ENCODE assay signal across 21 cellular contexts in genomic region chr7:95169678-95170077, GRCh38.
DNase-seq lines count a peak whose midpoint lies in the region; ATAC-seq and TF ChIP-seq lines count a peak whose summit lies in the region.
"Had no signal": no experiment of that assay in that cellular context is flagged by ENCODE, and none has a peak within 500 bp of the region (broad histone marks: within the 10 kb centered on the region; RNA-seq: fewer than 3 reads in every experiment).

No MANE protein-coding gene starts in this region.

- no peak overlapping the region for H3K27ac ChIP-seq in OCI-LY1 (ENCODE audit: low read depth, low read length, poor library complexity, severe bottlenecking)
- H3K27ac ChIP-seq: A549; BLaER1 treated with 17β-estradiol and CSF1 and Interleukin-3, amounts not matched to agents 10 nM and 100 nM; RWPE1 had no signal

- H3K9ac ChIP-seq in OCI-LY1 (ENCODE audit: low read length) = no peak overlapping the region
- H3K9ac ChIP-seq: BLaER1 treated with 17β-estradiol and CSF1 and Interleukin-3, amounts not matched to agents 10 nM and 100 nM had no signal

- DNase-seq in choroid plexus epithelial cell (ENCODE audit: low read depth) (peak; percentile 31), fibroblast of pulmonary artery (ENCODE audit: low read depth) (peak; percentile 15), retinal pigment epithelial cell (ENCODE audit: low read depth) (peak; percentile 31), T-cell (no peak), T-helper 1 cell (no peak), UCSD-AML1 (lab: John Stamatoyannopoulos, UW; ENCODE audit: unreplicated experiment) (no peak)
- no peak for DNase-seq in activated CD8-positive, alpha-beta memory T cell treated with anti-CD3 and anti-CD28 coated beads, Interleukin-2, amount 10 ng/mL, durations not matched to agents 7 days and 5 days
- DNase-seq: AML-193; CD4-positive, alpha-beta T cell; H9; KBM-7; MM.1S; NCI-H2029; NCI-H526 treated with DMSO at 0.1 percent for 48 hours; SHP77 had no signal

- TF ChIP-seq CTCF in OCI-LY1 (IDR thresholded peaks at IDR 0.05; ENCODE audit: low read length) (no peak), choroid plexus epithelial cell (conservative IDR thresholded peaks at IDR 0.05; ENCODE audit: low read depth, low read length) (no peak), fibroblast of pulmonary artery (IDR thresholded peaks at IDR 0.05; ENCODE audit: low read length, missing control alignments) (no peak), retinal pigment epithelial cell (conservative IDR thresholded peaks at IDR 0.05; ENCODE audit: low read depth, low read length) (no peak)

- no peak overlapping the region for H3K27ac Mint-ChIP-seq in T-cell
- no peak overlapping the region for H3K27ac Mint-ChIP-seq in activated CD8-positive, alpha-beta memory T cell treated with anti-CD3 and anti-CD28 coated beads, Interleukin-2, amount 10 ng/mL, durations not matched to agents 7 days and 5 days
- H3K27ac Mint-ChIP-seq: CD4-positive, alpha-beta T cell; GM23338; H9 had no signal

- H4K20me1 ChIP-seq in OCI-LY1 (ENCODE audit: insufficient read depth, low read length) = 0 out of 2 replicates have a peak, but pooled peaks cover 3% of the 10 kb centered on the region
- H4K20me1 ChIP-seq: BLaER1 treated with 17β-estradiol and CSF1 and Interleukin-3, amounts not matched to agents 10 nM and 100 nM had no signal

- H3K36me3 Mint-ChIP-seq in T-cell = no peaks in the 10 kb centered on the region
- no peaks in the 10 kb centered on the region for H3K36me3 Mint-ChIP-seq in activated CD8-positive, alpha-beta memory T cell treated with anti-CD3 and anti-CD28 coated beads, Interleukin-2, amount 10 ng/mL, durations not matched to agents 7 days and 5 days

- H3K4me2 ChIP-seq in OCI-LY1 (ENCODE audit: low read length) = no peak overlapping the region
- H3K4me2 ChIP-seq: A549; BLaER1 treated with 17β-estradiol and CSF1 and Interleukin-3, amounts not matched to agents 10 nM and 100 nM; GM23338 had no signal

- H3K27me3 Mint-ChIP-seq in T-cell = peaks cover 0 to 5% of the 10 kb centered on the region in 2 donors
- H3K27me3 Mint-ChIP-seq in activated CD8-positive, alpha-beta memory T cell treated with anti-CD3 and anti-CD28 coated beads, Interleukin-2, amount 10 ng/mL, durations not matched to agents 7 days and 5 days = no peaks in the 10 kb centered on the region

- POLR2A ChIA-PET in T-cell (lab: Charles Lee) = no interaction called here

- no peaks in the 10 kb centered on the region for H3K36me3 ChIP-seq in OCI-LY1 (ENCODE audit: insufficient read depth, low read length)
- H3K36me3 ChIP-seq: BLaER1 treated with 17β-estradiol and CSF1 and Interleukin-3, amounts not matched to agents 10 nM and 100 nM had no signal

- no peaks in the 10 kb centered on the region for H3K9me3 ChIP-seq in OCI-LY1 (ENCODE audit: low read length)
- H3K9me3 ChIP-seq: A549; BLaER1 treated with 17β-estradiol and CSF1 and Interleukin-3, amounts not matched to agents 10 nM and 100 nM had no signal

- no peak overlapping the region for H3K4me3 ChIP-seq in OCI-LY1 (ENCODE audit: low read depth, low read length, poor library complexity, severe bottlenecking)
- no peak overlapping the region for H3K4me3 ChIP-seq in choroid plexus epithelial cell (ENCODE audit: low read depth, low read length)
- H3K4me3 ChIP-seq in fibroblast of pulmonary artery (replicated peaks; ENCODE audit: low read depth, low read length) = no peak overlapping the region
- no peak overlapping the region for H3K4me3 ChIP-seq in retinal pigment epithelial cell (ENCODE audit: low read length)
- H3K4me3 ChIP-seq: A549; BLaER1 treated with 17β-estradiol and CSF1 and Interleukin-3, amounts not matched to agents 10 nM and 100 nM; GM23338 had no signal

- no peaks in the 10 kb centered on the region for H3K9me3 Mint-ChIP-seq in T-cell
- H3K9me3 Mint-ChIP-seq in activated CD8-positive, alpha-beta memory T cell treated with anti-CD3 and anti-CD28 coated beads, Interleukin-2, amount 10 ng/mL, durations not matched to agents 7 days and 5 days (ENCODE audit: low read depth) = no peaks in the 10 kb centered on the region
- H3K9me3 Mint-ChIP-seq: CD4-positive, alpha-beta T cell; GM23338; H9 had no signal

- CTCF ChIA-PET in T-cell (lab: Charles Lee) = interaction anchor here in 1 of 2 donors (0.6 kb wide), 1 partner anchor 14 kb away, joined by 3 read pairs; no protein-coding TSS in a partner anchor
- CTCF ChIA-PET in activated CD8-positive, alpha-beta memory T cell treated with anti-CD3 and anti-CD28 coated beads, Interleukin-2, amount 10 ng/mL, durations not matched to agents 7 days and 5 days (lab: Charles Lee) = no interaction called here

- no peak overlapping the region for H3K4me3 Mint-ChIP-seq in T-cell
- no peak overlapping the region for H3K4me3 Mint-ChIP-seq in activated CD8-positive, alpha-beta memory T cell treated with anti-CD3 and anti-CD28 coated beads, Interleukin-2, amount 10 ng/mL, durations not matched to agents 7 days and 5 days
- H3K4me3 Mint-ChIP-seq: CD4-positive, alpha-beta T cell; GM23338; H9 had no signal

- H2AFZ ChIP-seq in OCI-LY1 (ENCODE audit: low read length) = 0 out of 2 replicates have a peak overlapping the region, but pooled peaks have one; percentile 3
- H2AFZ ChIP-seq: GM23338 had no signal

- H3K79me2 ChIP-seq in OCI-LY1 (ENCODE audit: insufficient read depth, low read length) = no peaks in the 10 kb centered on the region

- H3K27me3 ChIP-seq in OCI-LY1 (ENCODE audit: insufficient read depth, low read length) = no peaks in the 10 kb centered on the region
- H3K27me3 ChIP-seq: BLaER1 treated with 17β-estradiol and CSF1 and Interleukin-3, amounts not matched to agents 10 nM and 100 nM had no signal

- H3K4me1 Mint-ChIP-seq in T-cell = no peaks in the 10 kb centered on the region
- no peaks in the 10 kb centered on the region for H3K4me1 Mint-ChIP-seq in activated CD8-positive, alpha-beta memory T cell treated with anti-CD3 and anti-CD28 coated beads, Interleukin-2, amount 10 ng/mL, durations not matched to agents 7 days and 5 days
- H3K4me1 Mint-ChIP-seq: GM23338, H9 had no signal

- H3K9me2 ChIP-seq in OCI-LY1 (ENCODE audit: low read depth, low read length) = no peaks in the 10 kb centered on the region; the same call in 1 of the 2 replicates

- no peak for ATAC-seq in T-cell (replicated peaks in 1 of 4)
- ATAC-seq in activated CD8-positive, alpha-beta memory T cell treated with anti-CD3 and anti-CD28 coated beads, Interleukin-2, amount 10 ng/mL, durations not matched to agents 7 days and 5 days = no peak
- ATAC-seq: A549, GM23338, HepG2 had no signal

- no peaks in the 10 kb centered on the region for H3F3A ChIP-seq in OCI-LY1 (ENCODE audit: insufficient read depth, low read length)

- no peaks in the 10 kb centered on the region for H3K4me1 ChIP-seq in OCI-LY1 (ENCODE audit: insufficient read depth, low read length, severe bottlenecking)
- H3K4me1 ChIP-seq: A549; BLaER1 treated with 17β-estradiol and CSF1 and Interleukin-3, amounts not matched to agents 10 nM and 100 nM had no signal

Comparison
In these comparisons a context has a peak if more than half of its experiments do, and no peak if none do; other contexts are left out.
1. DNase-seq: peak in choroid plexus epithelial cell (single experiment), fibroblast of pulmonary artery (single experiment) and retinal pigment epithelial cell (single experiment); none in T-cell (0 of 34), T-helper 1 cell (0 of 5), UCSD-AML1 (single experiment) and activated CD8-positive, alpha-beta memory T cell treated with anti-CD3 and anti-CD28 coated beads, Interleukin-2, amount 10 ng/mL, durations not matched to agents 7 days and 5 days (single experiment).